ENCODE assay signal across 11 cellular contexts in the genomic region with DNA sequence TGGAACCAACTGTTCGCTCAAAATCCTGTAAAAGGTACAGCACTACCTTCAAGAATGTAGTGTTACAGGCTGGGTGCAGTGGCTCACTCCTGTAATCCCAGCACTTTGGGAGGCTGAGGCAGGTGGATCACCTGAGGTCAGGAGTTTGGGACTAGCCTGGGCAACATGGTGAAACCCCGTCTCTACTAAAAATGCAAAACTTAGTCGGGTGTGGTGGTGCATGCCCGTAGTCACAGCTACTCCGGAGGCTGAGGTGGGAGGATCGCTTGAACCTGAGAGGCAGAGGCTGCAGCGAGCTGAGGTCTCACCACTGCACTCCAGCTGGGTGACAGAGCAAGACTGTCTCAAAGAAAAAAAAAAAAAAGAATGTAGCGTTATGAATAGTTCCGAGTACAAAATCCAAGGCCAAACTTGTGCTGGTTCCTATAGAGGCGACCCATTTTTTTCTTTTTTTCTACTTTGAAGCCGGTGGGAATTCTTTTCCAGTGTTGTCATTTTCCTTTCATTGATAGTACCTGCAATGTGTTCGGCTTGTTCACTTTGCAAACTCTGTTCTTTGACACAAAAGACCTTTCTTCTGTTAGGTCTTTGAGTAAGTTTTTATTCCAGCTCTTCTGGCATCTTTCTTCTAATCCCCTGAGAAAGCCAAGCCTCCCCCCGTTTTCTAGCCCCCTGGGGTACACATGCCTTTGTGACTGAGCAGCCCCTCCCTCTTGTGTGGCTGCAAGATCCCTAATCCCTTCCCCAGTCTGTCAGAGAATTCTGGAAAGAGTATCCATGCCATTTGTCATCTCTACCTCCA. TPM values are rescaled to one million over a fixed set of nuclear protein-coding genes. Genes with fewer than 3 reads are reported as not detected.
DNase-seq lines count a peak whose midpoint lies in the region; ATAC-seq and TF ChIP-seq lines count a peak whose summit lies in the region.
"Had no signal": no experiment of that assay in that cellular context is flagged by ENCODE, and none has a peak within 500 bp of the region (broad histone marks: within the 10 kb centered on the region; RNA-seq: fewer than 3 reads in every experiment).

No MANE protein-coding gene starts in this region.

- BruUV-seq in Caco-2 (replicated peaks; lab: Mats Ljungman, UMichigan) = no TSS peak

- H3K4me3 ChIP-seq in right atrium auricular region = no peak overlapping the region
- no peak overlapping the region for H3K4me3 ChIP-seq in adrenal gland
- H3K4me3 ChIP-seq in mucosa of rectum (ENCODE audit: low read length in 2 of 2) = no peak overlapping the region
- H3K4me3 ChIP-seq in upper lobe of right lung = no peak overlapping the region
- no peak overlapping the region for H3K4me3 ChIP-seq in Caco-2 (ENCODE audit: low read depth, low read length)
- H3K4me3 ChIP-seq: ovary had no signal

- 64 to 76% (median 69%) methylated on average over 13 of the region's 13 CpGs for WGBS in adrenal gland, 4 donors

- peak overlapping the region; percentile 68 to 78 for H3K27ac ChIP-seq in right atrium auricular region
- peak overlapping the region in 4 of 5 donors; percentile 1 to 82 (median 30) for H3K27ac ChIP-seq in adrenal gland
- peak overlapping the region; percentile 8 to 79 for H3K27ac ChIP-seq in mucosa of rectum (ENCODE audit: low read depth in 2 of 2, low read length in 2 of 2)
- H3K27ac ChIP-seq in upper lobe of right lung = peak overlapping the region; percentile 85
- H3K27ac ChIP-seq: ovary had no signal

- no peak for DNase-seq in right atrium auricular region (ENCODE audit: low spot score)
- no peak for DNase-seq in left cardiac atrium
- DNase-seq in adrenal gland = peak in 1 of 7 donors; percentile 17
- peak; percentile 45 for DNase-seq in upper lobe of right lung
- DNase-seq in Caco-2 = no peak
- DNase-seq in dedifferentiated amniotic fluid mesenchymal stem cell (ENCODE audit: extremely low spot score) = no peak
- DNase-seq in UCSD-AML1 (lab: John Stamatoyannopoulos, UW; ENCODE audit: unreplicated experiment) = no peak

- no peak for TF ChIP-seq POLR2A in adrenal gland (IDR thresholded peaks at IDR 0.05)

- H3K27ac Mint-ChIP-seq in Caco-2 (ENCODE audit: unreplicated experiment) = no peak overlapping the region

- no peaks in the 10 kb centered on the region for H3K9me3 ChIP-seq in right atrium auricular region
- H3K9me3 ChIP-seq in adrenal gland (replicated peaks in 1 of 3) = no peaks in the 10 kb centered on the region
- no peaks in the 10 kb centered on the region for H3K9me3 ChIP-seq in mucosa of rectum (ENCODE audit: control insufficient read depth in 2 of 2, low read length in 2 of 2)
- H3K9me3 ChIP-seq in upper lobe of right lung = no peaks in the 10 kb centered on the region
- H3K9me3 ChIP-seq in Caco-2 = no peaks in the 10 kb centered on the region
- H3K9me3 ChIP-seq: ovary had no signal

- H3K4me1 ChIP-seq in right atrium auricular region = peaks cover 0 to 42% of the 10 kb centered on the region in 2 donors
- peaks cover 15 to 29% of the 10 kb centered on the region in 2 donors for H3K4me1 ChIP-seq in adrenal gland (replicated peaks in 1 of 2)
- H3K4me1 ChIP-seq in mucosa of rectum (ENCODE audit: control insufficient read depth in 2 of 2, insufficient read depth in 2 of 2, low read length in 2 of 2) = peaks cover 17 to 29% of the 10 kb centered on the region in 2 donors
- peaks cover 57% of the 10 kb centered on the region for H3K4me1 ChIP-seq in upper lobe of right lung
- no peaks in the 10 kb centered on the region for H3K4me1 ChIP-seq in Caco-2

- POLR2A ChIA-PET in Caco-2 (lab: Charles Lee) = no interaction called here

- H3K36me3 Mint-ChIP-seq in Caco-2 (ENCODE audit: insufficient read depth, unreplicated experiment) = no peaks in the 10 kb centered on the region

- H3K27me3 ChIP-seq in right atrium auricular region = no peaks in the 10 kb centered on the region
- no peaks in the 10 kb centered on the region for H3K27me3 ChIP-seq in adrenal gland
- no peaks in the 10 kb centered on the region for H3K27me3 ChIP-seq in mucosa of rectum (ENCODE audit: control insufficient read depth in 2 of 2, insufficient read depth in 2 of 2, low read length in 2 of 2)
- no peaks in the 10 kb centered on the region for H3K27me3 ChIP-seq in upper lobe of right lung
- no peaks in the 10 kb centered on the region for H3K27me3 ChIP-seq in Caco-2 (replicated peaks; ENCODE audit: control insufficient read depth, insufficient read depth, low read length)
- H3K27me3 ChIP-seq: ovary had no signal

- no peaks in the 10 kb centered on the region for H3K9me3 Mint-ChIP-seq in Caco-2 (ENCODE audit: unreplicated experiment)
- H3K9me3 Mint-ChIP-seq: activated naive CD4-positive, alpha-beta T cell treated with anti-CD3 and anti-CD28 coated beads, Interleukin-2, amount 50 U/mL, for 72 hours had no signal

- ATAC-seq in left cardiac atrium (no peak), upper lobe of right lung (no peak)

- CTCF ChIA-PET in Caco-2 (lab: Charles Lee) = no interaction called here

- H3K27me3 Mint-ChIP-seq in Caco-2 (ENCODE audit: insufficient read depth, unreplicated experiment) = peaks cover 7% of the 10 kb centered on the region

- intact Hi-C loops in left cardiac atrium (cut with DNase I) (no loop called here), adrenal gland (cut with DNase I) (no loop called here), upper lobe of right lung (cut with DNase I) (no loop called here), Caco-2 (cut with micrococcal nuclease; ENCODE audit: unreplicated experiment) (no loop called here)

- TF ChIP-seq CTCF in right atrium auricular region (IDR thresholded peaks at IDR 0.05) = no peak
- no peak for TF ChIP-seq CTCF in adrenal gland (IDR thresholded peaks at IDR 0.05)
- no peak for TF ChIP-seq CTCF in upper lobe of right lung (IDR thresholded peaks at IDR 0.05)
- no peak for TF ChIP-seq CTCF in Caco-2 (IDR thresholded peaks at IDR 0.05; ENCODE audit: insufficient read depth in 1 of 2, low read depth in 1 of 2, low read length in 1 of 2, severe bottlenecking in 1 of 2, unreplicated experiment in 1 of 2)

- H3K36me3 ChIP-seq in right atrium auricular region (no peaks in the 10 kb centered on the region), adrenal gland (replicated peaks in 1 of 2) (no peaks in the 10 kb centered on the region), mucosa of rectum (ENCODE audit: control insufficient read depth in 2 of 2, insufficient read depth in 2 of 2, low read length in 2 of 2) (peaks cover 0 to 5% of the 10 kb centered on the region in 2 donors), upper lobe of right lung (no peaks in the 10 kb centered on the region), Caco-2 (ENCODE audit: control insufficient read depth, insufficient read depth, low read length) (no peaks in the 10 kb centered on the region)
- H3K36me3 ChIP-seq: ovary had no signal

- no peaks in the 10 kb centered on the region for H3K4me1 Mint-ChIP-seq in Caco-2 (ENCODE audit: low read depth, unreplicated experiment)

- no peak overlapping the region for H3K4me3 Mint-ChIP-seq in Caco-2 (ENCODE audit: unreplicated experiment)

- H3K9ac ChIP-seq in mucosa of rectum (ENCODE audit: low read depth in 1 of 2, low read length in 2 of 2) = no peak overlapping the region

RNA-seq across cellular contexts. Expression of a gene that starts 25.1 kb away (rescaled TPM):
- total RNA-seq in right atrium auricular region (1 to 10 TPM; 2.9 to 7.0 TPM), left cardiac atrium (1 to 10 TPM; 7.2 to 9.3 TPM), adrenal gland (10 to 100 TPM in 7 of 8 donors, 1 to 10 TPM in 1; 7.1 to 29.4 (median 17.0) TPM), upper lobe of right lung (33.3 TPM), Caco-2 (2022) (not detected in 2 replicates)
- 10 to 100 TPM in 1 of 3 donors, 1 to 10 TPM in 2; 4.5 to 15.6 (median 5.9) TPM for polyA plus RNA-seq in adrenal gland

RNA-seq across cellular contexts. Expression of a gene that starts 52.8 kb away (rescaled TPM):
- total RNA-seq in right atrium auricular region (not detected), left cardiac atrium (not detected), adrenal gland (not detected), upper lobe of right lung (not detected), Caco-2 (2022) (not detected in 2 replicates)
- not detected for polyA plus RNA-seq in adrenal gland
- total RNA-seq: activated naive CD4-positive, alpha-beta T cell treated with anti-CD3 and anti-CD28 coated beads, Interleukin-2, amount 50 U/mL, for 72 hours; LHCN-M2; ovary had no signal
- polyA plus RNA-seq: ovary had no signal

Comparison
In these comparisons a context has a peak if more than half of its experiments do, and no peak if none do; other contexts are left out.
1. H3K27ac ChIP-seq: peak in every context shown above with its lines; median percentile 85 in upper lobe of right lung; 73 in right atrium auricular region; 44 in mucosa of rectum; 30 in adrenal gland.